ENCODE assay signal across 8 cellular contexts in the genomic region with DNA sequence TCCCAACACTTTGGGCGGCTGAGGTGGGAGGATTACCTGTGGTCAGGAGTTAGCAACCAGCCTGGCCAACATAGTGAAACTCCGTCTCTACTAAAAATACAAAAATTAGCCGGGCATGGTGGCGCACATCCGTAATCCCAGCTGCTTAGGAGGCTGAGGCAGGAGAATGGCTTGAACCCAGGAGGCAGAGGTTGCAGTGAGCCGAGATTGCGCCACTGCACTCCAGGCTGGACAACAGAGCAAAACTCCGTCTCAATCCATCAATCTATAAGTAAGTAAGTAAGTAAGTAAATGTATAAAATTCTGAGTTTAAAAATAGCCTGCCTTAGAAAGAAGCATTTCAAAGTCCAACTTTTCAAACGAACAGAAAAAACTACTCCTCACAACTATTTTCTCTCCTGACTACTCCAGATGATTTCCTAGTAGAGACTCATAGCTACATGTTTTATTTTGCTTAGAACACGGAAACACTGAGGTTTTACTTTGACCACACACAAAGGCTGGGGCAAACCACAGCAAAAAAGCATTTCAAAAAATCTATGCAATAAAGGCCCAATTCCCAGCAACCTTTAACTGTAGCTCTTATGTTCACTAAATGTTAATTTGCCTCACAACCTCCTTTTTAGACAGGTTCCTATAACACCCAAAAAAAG. TPM values are rescaled to one million over a fixed set of nuclear protein-coding genes. Genes with fewer than 3 reads are reported as not detected.
A peak's percentile ranks its signal among the peaks of the same experiment; 100 is the strongest.
DNase-seq lines count a peak whose midpoint lies in the region; ATAC-seq and TF ChIP-seq lines count a peak whose summit lies in the region.

No MANE protein-coding gene starts in this region.

- no peaks in the 10 kb centered on the region for H3K4me1 ChIP-seq in uterus

- no peaks in the 10 kb centered on the region for H3K36me3 ChIP-seq in uterus

- no peaks in the 10 kb centered on the region for H3K27me3 ChIP-seq in uterus

- DNase-seq in stimulated activated CD4-positive, alpha-beta T cell treated with anti-CD3 and anti-CD28 coated beads, Interleukin-15, amount 100 ng/mL, for 24 hours = peak; percentile 28
- no peak for DNase-seq in stimulated activated CD4-positive, alpha-beta T cell treated with anti-CD3 and anti-CD28 coated beads, Interleukin-12 subunit alpha, Interleukin-12 subunit beta, amount 100 ng/mL, for 4 hours
- DNase-seq in T-helper 2 cell (peak in 3 of 5 experiments; percentile 9 to 79 (median 53)), fibroblast of peridontal ligament (ENCODE audit: extremely low read depth) (peak; percentile 81), uterus (no peak), NCI-H2227 treated with DMSO at 0.1 percent for 48 hours (lab: John Stamatoyannopoulos, UW) (no peak), NCI-H82 (lab: John Stamatoyannopoulos, UW) (no peak)

- peak overlapping the region; percentile 28 to 52 for H3K27ac ChIP-seq in uterus

- ATAC-seq in esophagus mucosa = no peak

- no peak for TF ChIP-seq POLR2A in uterus (IDR thresholded peaks at IDR 0.05)

- H3K9me3 ChIP-seq in uterus = no peaks in the 10 kb centered on the region

- TF ChIP-seq CTCF in uterus (IDR thresholded peaks at IDR 0.05) = no peak

- no peak overlapping the region for H3K4me3 ChIP-seq in uterus

- intact Hi-C loops in uterus (cut with DNase I; ENCODE audit: low total_unique reads) = no loop called here

RNA-seq across cellular contexts. Expression of a gene that starts 16.3 kb away (rescaled TPM):
- 10 to 100 TPM; 12.6 to 32.8 (median 23.2) TPM for total RNA-seq in uterus
- total RNA-seq in esophagus mucosa = 14.4 TPM

RNA-seq across cellular contexts. Expression of a gene that starts 18.2 kb away (rescaled TPM):
- 1 to 10 TPM in 1 of 4 donors, not detected in 3; 5.6 TPM for total RNA-seq in uterus
- total RNA-seq in esophagus mucosa = 2.6 TPM

RNA-seq across cellular contexts. Expression of a gene that starts 29.3 kb away (rescaled TPM):
- total RNA-seq in uterus = 10 to 100 TPM; 11.8 to 37.3 (median 28.0) TPM
- total RNA-seq in esophagus mucosa = 20.1 TPM

Comparison
In these comparisons a context has a peak if more than half of its experiments do, and no peak if none do; other contexts are left out.
1. DNase-seq: peak in stimulated activated CD4-positive, alpha-beta T cell treated with anti-CD3 and anti-CD28 coated beads, Interleukin-15, amount 100 ng/mL, for 24 hours (single experiment), T-helper 2 cell (3 of 5) and fibroblast of peridontal ligament (single experiment); none in stimulated activated CD4-positive, alpha-beta T cell treated with anti-CD3 and anti-CD28 coated beads, Interleukin-12 subunit alpha, Interleukin-12 subunit beta, amount 100 ng/mL, for 4 hours (single experiment), uterus (0 of 2), NCI-H2227 treated with DMSO at 0.1 percent for 48 hours (single experiment) and NCI-H82 (single experiment).